ENCODE assay signal across 8 cellular contexts in the genomic region with DNA sequence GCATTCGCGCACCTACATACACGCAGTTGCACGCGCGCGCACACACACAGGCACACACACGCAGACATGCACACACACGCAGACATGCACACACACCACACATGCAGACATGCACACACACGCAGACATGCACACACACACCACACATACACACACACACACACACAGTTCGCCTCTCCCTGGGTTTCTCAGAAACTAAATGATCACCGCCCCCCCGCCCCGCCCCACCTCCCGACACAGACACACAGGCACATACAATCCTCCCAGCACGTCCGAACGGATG.
DNase-seq lines count a peak whose midpoint lies in the region; ATAC-seq and FAIRE-seq lines count a peak whose summit lies in the region.

No MANE protein-coding gene starts in this region.

- DNase-seq in HTR-8/SVneo (ENCODE audit: insufficient read length, low spot score) (no peak), head of caudate nucleus (peak in 27 of 42 donors; percentile 16 to 61 (median 38)), NCI-H2196 (lab: John Stamatoyannopoulos, UW; ENCODE audit: unreplicated experiment) (no peak)
- DNase-seq in activated CD8-positive, alpha-beta memory T cell treated with anti-CD3 and anti-CD28 coated beads, Interleukin-2, amount 50 U/mL, for 48 hours, result peak; percentile 53

- H3K4me3 ChIP-seq in skin epidermis, result peak overlapping the region; percentile 57 to 87 (median 79)

- peak; percentile 89 for FAIRE-seq in HTR-8/SVneo (lab: Jason Lieb, UNC)

- H3K27ac ChIP-seq in skin epidermis, result peak overlapping the region in 13 of 21 experiments; percentile 49 to 89 (median 82)

- ATAC-seq in GM18867 (IDR thresholded peaks at IDR 0.05; ENCODE audit: unreplicated experiment) (no peak), GM21619 (IDR thresholded peaks at IDR 0.05; ENCODE audit: unreplicated experiment) (no peak), HG02759 (IDR thresholded peaks at IDR 0.05; ENCODE audit: unreplicated experiment) (no peak)

- intact Hi-C loops in head of caudate nucleus (cut with DNase I), result loop anchor here (5.0 kb wide), 1 partner anchor 1839 kb away; no protein-coding TSS in a partner anchor

Comparison
In these comparisons a context has a peak if more than half of its experiments do, and no peak if none do; other contexts are left out.
1. DNase-seq: peak in activated CD8-positive, alpha-beta memory T cell treated with anti-CD3 and anti-CD28 coated beads, Interleukin-2, amount 50 U/mL, for 48 hours (single experiment) and head of caudate nucleus (27 of 42); none in HTR-8/SVneo (single experiment) and NCI-H2196 (single experiment).